ENCODE assay signal across 14 cellular contexts in genomic region chr3:71551286-71551919, GRCh38. TPM values are rescaled to one million over a fixed set of nuclear protein-coding genes. Genes with fewer than 3 reads are reported as not detected.
DNase-seq lines count a peak whose midpoint lies in the region; ATAC-seq and TF ChIP-seq lines count a peak whose summit lies in the region.
"Had no signal": no experiment of that assay in that cellular context is flagged by ENCODE, and none has a peak within 500 bp of the region (broad histone marks: within the 10 kb centered on the region; RNA-seq: fewer than 3 reads in every experiment).

No MANE protein-coding gene starts in this region.

- H4K20me1 ChIP-seq in mammary epithelial cell (ENCODE audit: insufficient read depth, low read length), result no peaks in the 10 kb centered on the region

- BruUV-seq in mammary epithelial cell (replicated peaks; lab: Mats Ljungman, UMichigan), result no TSS peak

- no peak for TF ChIP-seq EP300 in upper lobe of left lung (IDR thresholded peaks at IDR 0.05)

- in situ Hi-C loops in mammary epithelial cell (cut with MboI; ENCODE audit: low sequenced_read_pairs in 2 of 2), result no loop called here

- WGBS in mammary epithelial cell (ENCODE audit: low coverage, missing lambda C conversion rate), result 87% methylated on average over 3 of the region's 3 CpGs
- WGBS in upper lobe of left lung, 2 donors, result 68% methylated on average over 3 of the region's 3 CpGs

- H3K4me1 ChIP-seq in mammary epithelial cell (ENCODE audit: insufficient read depth, low read length), result peaks cover 10% of the 10 kb centered on the region
- no peaks in the 10 kb centered on the region for H3K4me1 ChIP-seq in mucosa of descending colon (ENCODE audit: low read depth)
- H3K4me1 ChIP-seq in upper lobe of left lung, result peaks cover 15 to 30% (median 22%) of the 10 kb centered on the region in 4 donors

- H3K4me2 ChIP-seq in mammary epithelial cell (ENCODE audit: insufficient read depth, low read depth, low read length), result no peak overlapping the region

- H3K27me3 ChIP-seq in mammary epithelial cell (ENCODE audit: insufficient read depth, low read length) (no peaks in the 10 kb centered on the region), upper lobe of left lung (no peaks in the 10 kb centered on the region)
- H3K27me3 ChIP-seq: esophagus muscularis mucosa had no signal

- TF ChIP-seq POLR2A in NB4 (IDR thresholded peaks at IDR 0.05; ENCODE audit: extremely low read depth, insufficient read length) (no peak), upper lobe of left lung (IDR thresholded peaks at IDR 0.05) (no peak)

- H3K9me3 ChIP-seq in mammary epithelial cell (replicated peaks; ENCODE audit: insufficient read depth, low read length) (no peaks in the 10 kb centered on the region), mucosa of descending colon (no peaks in the 10 kb centered on the region), upper lobe of left lung (no peaks in the 10 kb centered on the region)
- H3K9me3 ChIP-seq: esophagus muscularis mucosa had no signal

- dilution Hi-C loops in mammary epithelial cell (cut with HindIII; ENCODE audit: low sequenced_read_pairs), result no loop called here

- ATAC-seq in mucosa of descending colon (peak; percentile 67), upper lobe of left lung (ENCODE audit: low FRiP score in 2 of 2) (no peak), GM19035 (IDR thresholded peaks at IDR 0.05; ENCODE audit: unreplicated experiment) (no peak)
- ATAC-seq: Panc1; stimulated activated naive CD8-positive, alpha-beta T cell treated with anti-CD3 and anti-CD28 coated beads, Interleukin-15, Interleukin-2, amounts not matched to agents 100 U/mL and 50 U/mL, for 24 hours had no signal

- H3K36me3 ChIP-seq in mammary epithelial cell (ENCODE audit: insufficient read depth, low read length), result no peaks in the 10 kb centered on the region
- no peaks in the 10 kb centered on the region for H3K36me3 ChIP-seq in mucosa of descending colon (ENCODE audit: low read depth)
- peaks cover 0 to 4% (median 0%) of the 10 kb centered on the region in 4 donors for H3K36me3 ChIP-seq in upper lobe of left lung
- H3K36me3 ChIP-seq: esophagus muscularis mucosa had no signal

- H3K9ac ChIP-seq in mammary epithelial cell (ENCODE audit: insufficient read depth, low read length), result no peak overlapping the region

- intact Hi-C loops in mammary epithelial cell (cut with micrococcal nuclease) (no loop called here), mucosa of descending colon (cut with DNase I, micrococcal nuclease) (no loop called here)

- peak; percentile 74 for DNase-seq in EL
- peak; percentile 63 for DNase-seq in NB4 (ENCODE audit: low read depth)
- peak; percentile 55 for DNase-seq in mammary epithelial cell
- no peak for DNase-seq in mucosa of descending colon
- DNase-seq in NCI-H128 (lab: John Stamatoyannopoulos, UW; ENCODE audit: unreplicated experiment), result no peak
- DNase-seq in stimulated activated naive CD4-positive, alpha-beta T cell (lab: John Stamatoyannopoulos, UW), result no peak
- no peak for DNase-seq in upper lobe of left lung
- DNase-seq: activated CD4-positive, alpha-beta T cell treated with anti-CD3 and anti-CD28 coated beads, Interleukin-2, amount 50 U/mL, for 48 hours; activated effector memory CD4-positive, alpha-beta T cell treated with Interleukin-2 at 50 U/mL for 16 hours; CD4-positive, CD25-positive, alpha-beta regulatory T cell; stimulated activated naive CD8-positive, alpha-beta T cell treated with anti-CD3 and anti-CD28 coated beads, Interleukin-15, Interleukin-2, amounts not matched to agents 100 U/mL and 50 U/mL, for 24 hours had no signal

- H3K4me3 ChIP-seq in NB4 (ENCODE audit: low read depth, low read length) (no peak overlapping the region), mammary epithelial cell (replicated peaks in 1 of 3; ENCODE audit: insufficient read depth in 1 of 3, low read depth in 2 of 3, low read length in 3 of 3) (no peak overlapping the region), mucosa of descending colon (no peak overlapping the region), upper lobe of left lung (no peak overlapping the region)
- H3K4me3 ChIP-seq: esophagus muscularis mucosa had no signal

- no peaks in the 10 kb centered on the region for H3K79me2 ChIP-seq in mammary epithelial cell (ENCODE audit: insufficient read depth, low read length)

- no peak overlapping the region for H3K27ac ChIP-seq in mammary epithelial cell (ENCODE audit: insufficient read depth, low read depth, low read length)
- no peak overlapping the region for H3K27ac ChIP-seq in upper lobe of left lung

- CTCF ChIA-PET in mammary epithelial cell (lab: Charles Lee; ENCODE audit: low non-redundant PET), result no interaction called here

- no peak overlapping the region for H2AFZ ChIP-seq in mammary epithelial cell (ENCODE audit: low read depth, low read length)

- TF ChIP-seq CTCF in NB4 (IDR thresholded peaks at IDR 0.05; ENCODE audit: low read depth, low read length) (no peak), mammary epithelial cell (conservative IDR thresholded peaks at IDR 0.05 in 1 of 2, IDR thresholded peaks at IDR 0.05 in 1 of 2; ENCODE audit: extremely low read depth in 1 of 2, insufficient read depth in 1 of 2, low read depth in 1 of 2, low read length in 2 of 2) (no peak), mucosa of descending colon (IDR thresholded peaks at IDR 0.05) (no peak), upper lobe of left lung (IDR thresholded peaks at IDR 0.05) (no peak)

RNA-seq across cellular contexts. Expression of gene FOXP1, which starts 32.1 kb away (rescaled TPM):
- total RNA-seq in mammary epithelial cell, result 10 to 100 TPM; 49.5 to 62.5 TPM
- polyA plus RNA-seq in mammary epithelial cell, result 34.2 TPM
- 87.2 TPM for polyA minus RNA-seq in mammary epithelial cell
- total RNA-seq in mucosa of descending colon, result 100 to 1,000 TPM; 133 to 217 (median 214) TPM
- 100 to 1,000 TPM; 103 to 248 (median 134) TPM for total RNA-seq in upper lobe of left lung

Comparison
In these comparisons a context has a peak if more than half of its experiments do, and no peak if none do; other contexts are left out.
1. DNase-seq: peak in EL (single experiment), NB4 (single experiment) and mammary epithelial cell (single experiment); none in mucosa of descending colon (0 of 3), NCI-H128 (single experiment), stimulated activated naive CD4-positive, alpha-beta T cell (0 of 6) and upper lobe of left lung (0 of 2).